15 cellular contexts compared by ENCODE assay signal in the genomic region with DNA sequence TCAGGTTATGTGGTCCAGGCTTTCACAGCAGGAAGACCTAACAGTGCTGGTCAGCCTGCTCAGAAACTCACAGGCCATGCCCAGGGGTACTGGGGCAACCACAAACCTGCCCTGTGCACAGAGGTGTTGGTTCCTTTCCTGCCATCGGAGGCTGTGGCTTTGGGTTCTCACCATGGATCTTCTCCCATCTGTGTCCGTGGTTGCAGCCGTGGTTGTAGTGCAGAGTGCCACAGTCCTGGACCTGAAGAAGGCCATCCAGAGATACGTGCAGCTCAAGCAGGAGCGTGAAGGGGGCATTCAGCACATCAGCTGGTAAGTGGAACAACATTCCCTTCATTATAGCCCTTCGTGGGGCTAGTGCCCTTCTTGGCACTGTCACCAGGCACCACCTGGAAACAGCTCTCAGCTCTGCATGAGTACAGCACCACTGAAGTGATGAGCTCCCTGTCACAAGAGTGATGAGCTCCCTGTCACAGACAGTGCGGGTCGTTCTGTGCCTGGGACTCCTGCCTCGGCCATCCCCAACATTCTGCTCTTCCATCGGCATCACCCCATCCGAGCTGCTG. TPM values are rescaled to one million over a fixed set of nuclear protein-coding genes. Genes with fewer than 3 reads are reported as not detected.
DNase-seq lines count a peak whose midpoint lies in the region; TF ChIP-seq lines count a peak whose summit lies in the region.
"Had no signal": no experiment of that assay in that cellular context is flagged by ENCODE, and none has a peak within 500 bp of the region (broad histone marks: within the 10 kb centered on the region; RNA-seq: fewer than 3 reads in every experiment).

No MANE protein-coding gene starts in this region.

- no peak overlapping the region for H3K9ac ChIP-seq in endodermal cell (ENCODE audit: extremely low read depth, low read length, poor library complexity, severe bottlenecking)

- TF ChIP-seq CTCF in endodermal cell (conservative IDR thresholded peaks at IDR 0.05) (no peak), uterus (IDR thresholded peaks at IDR 0.05) (no peak)

- 93 to 98% methylated on average over 9 to 11 of the region's 11 CpGs for WGBS in endodermal cell (ENCODE audit: insufficient coverage in 1 of 2, insufficient read length in 1 of 2), 2 experiments

- H3K4me1 ChIP-seq in endodermal cell (ENCODE audit: control insufficient read depth, insufficient read depth, low read length) (no peaks in the 10 kb centered on the region), uterus (no peaks in the 10 kb centered on the region)

- intact Hi-C loops in posterior vena cava (cut with DNase I) (no loop called here), uterus (cut with DNase I; ENCODE audit: low total_unique reads) (no loop called here)

- H3K27ac Mint-ChIP-seq in activated naive CD4-positive, alpha-beta T cell treated with anti-CD3 and anti-CD28 coated beads, Interleukin-2, amount 50 U/mL, for 24 hours = no peak overlapping the region
- H3K27ac Mint-ChIP-seq in IgD-negative memory B cell = peak overlapping the region in 1 of 3 donors; percentile 47
- H3K27ac Mint-ChIP-seq in endodermal cell = no peak overlapping the region

- no peaks in the 10 kb centered on the region for H3K9me3 Mint-ChIP-seq in activated naive CD4-positive, alpha-beta T cell treated with anti-CD3 and anti-CD28 coated beads, Interleukin-2, amount 50 U/mL, for 24 hours
- H3K9me3 Mint-ChIP-seq in IgD-negative memory B cell = no peaks in the 10 kb centered on the region
- peaks cover 2% of the 10 kb centered on the region for H3K9me3 Mint-ChIP-seq in endodermal cell

- H3K4me1 Mint-ChIP-seq in activated naive CD4-positive, alpha-beta T cell treated with anti-CD3 and anti-CD28 coated beads, Interleukin-2, amount 50 U/mL, for 24 hours = peaks cover 22% of the 10 kb centered on the region
- peaks cover 18 to 24% (median 20%) of the 10 kb centered on the region in 3 donors for H3K4me1 Mint-ChIP-seq in IgD-negative memory B cell
- peaks cover 13% of the 10 kb centered on the region for H3K4me1 Mint-ChIP-seq in endodermal cell

- peak overlapping the region; percentile 36 for H3K4me3 Mint-ChIP-seq in activated naive CD4-positive, alpha-beta T cell treated with anti-CD3 and anti-CD28 coated beads, Interleukin-2, amount 50 U/mL, for 24 hours
- H3K4me3 Mint-ChIP-seq in IgD-negative memory B cell (peak overlapping the region in 3 of 4 donors; percentile 33 to 70 (median 37)), endodermal cell (peak overlapping the region; percentile 97)

- H3K4me3 ChIP-seq in endodermal cell (ENCODE audit: low read length) (no peak overlapping the region), uterus (no peak overlapping the region)
- H3K4me3 ChIP-seq: ascending aorta, psoas muscle, testis had no signal

- no peaks in the 10 kb centered on the region for H3K27me3 Mint-ChIP-seq in activated naive CD4-positive, alpha-beta T cell treated with anti-CD3 and anti-CD28 coated beads, Interleukin-2, amount 50 U/mL, for 24 hours
- H3K27me3 Mint-ChIP-seq in IgD-negative memory B cell = no peaks in the 10 kb centered on the region
- no peaks in the 10 kb centered on the region for H3K27me3 Mint-ChIP-seq in endodermal cell (ENCODE audit: insufficient read depth)

- TF ChIP-seq POLR2A in uterus (IDR thresholded peaks at IDR 0.05) = no peak

- H3K27me3 ChIP-seq in endodermal cell (ENCODE audit: control insufficient read depth, insufficient read depth, low read length, poor library complexity, severe bottlenecking) = no peaks in the 10 kb centered on the region
- no peaks in the 10 kb centered on the region for H3K27me3 ChIP-seq in uterus
- H3K27me3 ChIP-seq: ascending aorta, testis had no signal

- no peak for DNase-seq in activated naive CD4-positive, alpha-beta T cell treated with anti-CD3 and anti-CD28 coated beads, Interleukin-2, amount 50 U/mL, for 16 hours
- no peak for DNase-seq in endodermal cell
- DNase-seq in posterior vena cava (ENCODE audit: low spot score) = peak; percentile 63
- DNase-seq in 8988T = no peak
- no peak for DNase-seq in uterus
- DNase-seq in SKM-1 (lab: John Stamatoyannopoulos, UW; ENCODE audit: unreplicated experiment) = no peak
- DNase-seq: activated CD4-positive, CD25-positive, alpha-beta regulatory T cell treated with anti-CD3 and anti-CD28 coated beads, Interleukin-2, amount 50 U/mL, for 72 hours; NCI-H1930; SHP77 treated with DMSO at 0.1 percent for 48 hours; T1000; testis had no signal

- no peaks in the 10 kb centered on the region for H3K9me3 ChIP-seq in endodermal cell (ENCODE audit: control insufficient read depth, low read length)
- H3K9me3 ChIP-seq in uterus = no peaks in the 10 kb centered on the region
- H3K9me3 ChIP-seq: ascending aorta, psoas muscle, testis had no signal

- H3K36me3 ChIP-seq in endodermal cell (ENCODE audit: control insufficient read depth, insufficient read depth, low read length) (peaks cover 55% of the 10 kb centered on the region), uterus (no peaks in the 10 kb centered on the region)

- H3K27ac ChIP-seq in endodermal cell (ENCODE audit: low read depth, low read length) = no peak overlapping the region
- H3K27ac ChIP-seq in uterus = no peak overlapping the region
- H3K27ac ChIP-seq: ascending aorta, psoas muscle, testis had no signal

- H3K36me3 Mint-ChIP-seq in activated naive CD4-positive, alpha-beta T cell treated with anti-CD3 and anti-CD28 coated beads, Interleukin-2, amount 50 U/mL, for 24 hours = peaks cover 5% of the 10 kb centered on the region
- H3K36me3 Mint-ChIP-seq in IgD-negative memory B cell (no peaks in the 10 kb centered on the region), endodermal cell (ENCODE audit: low read depth) (peaks cover 54% of the 10 kb centered on the region)

RNA-seq across cellular contexts. Expression of gene SNRNP25, which starts 2.0 kb away (rescaled TPM):
- polyA plus RNA-seq in IgD-negative memory B cell = 39.1 TPM
- total RNA-seq in endodermal cell (10 to 100 TPM; 54.2 to 66.4 TPM), posterior vena cava (10 to 100 TPM; 11.2 to 11.6 TPM), uterus (10 to 100 TPM in 3 of 4 donors, 1 to 10 TPM in 1; 8.0 to 38.4 (median 21.6) TPM)
- 66.3 TPM for polyA plus RNA-seq in endodermal cell (2013, experiment 1 of 2)
- polyA plus RNA-seq in endodermal cell (2013, experiment 2 of 2) = 62.0 TPM
- total RNA-seq: ascending aorta had no signal

RNA-seq across cellular contexts. Expression of gene POLR3K, which starts 2.2 kb away (rescaled TPM):
- polyA plus RNA-seq in IgD-negative memory B cell = 45.2 TPM
- total RNA-seq in endodermal cell (10 to 100 TPM; 31.1 to 35.8 TPM), posterior vena cava (1 to 10 TPM; 7.4 to 7.9 TPM), uterus (10 to 100 TPM in 1 of 4 donors, 1 to 10 TPM in 2, under 1 TPM in 1; 0.51 to 12.3 (median 4.0) TPM)
- 18.0 TPM for polyA plus RNA-seq in endodermal cell (2013, experiment 1 of 2)
- polyA plus RNA-seq in endodermal cell (2013, experiment 2 of 2) = 16.7 TPM
- total RNA-seq: ascending aorta had no signal

RNA-seq across cellular contexts. Expression of gene RHBDF1, which starts 16.8 kb away (rescaled TPM):
- not detected for polyA plus RNA-seq in IgD-negative memory B cell
- total RNA-seq in endodermal cell = 10 to 100 TPM; 70.7 to 76.4 TPM
- 44.3 TPM for polyA plus RNA-seq in endodermal cell (2013, experiment 1 of 2)
- 38.2 TPM for polyA plus RNA-seq in endodermal cell (2013, experiment 2 of 2)
- total RNA-seq in posterior vena cava = 10 to 100 TPM; 39.5 to 39.7 TPM
- 10 to 100 TPM; 14.7 to 79.0 (median 31.1) TPM for total RNA-seq in uterus

RNA-seq across cellular contexts. Expression of gene MPG, which starts 22.4 kb away (rescaled TPM):
- polyA plus RNA-seq in IgD-negative memory B cell = 87.6 TPM
- total RNA-seq in endodermal cell (10 to 100 TPM; 59.9 to 62.2 TPM), posterior vena cava (10 to 100 TPM; 42.2 to 45.6 TPM), uterus (100 to 1,000 TPM in 1 of 4 donors, 10 to 100 TPM in 3; 35.7 to 305 (median 63.7) TPM)
- 46.4 TPM for polyA plus RNA-seq in endodermal cell (2013, experiment 1 of 2)
- polyA plus RNA-seq in endodermal cell (2013, experiment 2 of 2) = 43.3 TPM

Comparison
In these comparisons a context has a peak if more than half of its experiments do, and no peak if none do; other contexts are left out.
1. H3K4me3 Mint-ChIP-seq: peak in every context shown above with its lines; median percentile 97 in endodermal cell; 37 in IgD-negative memory B cell; 36 in activated naive CD4-positive, alpha-beta T cell treated with anti-CD3 and anti-CD28 coated beads, Interleukin-2, amount 50 U/mL, for 24 hours.